15 cellular contexts compared by ENCODE assay signal in the genomic region with DNA sequence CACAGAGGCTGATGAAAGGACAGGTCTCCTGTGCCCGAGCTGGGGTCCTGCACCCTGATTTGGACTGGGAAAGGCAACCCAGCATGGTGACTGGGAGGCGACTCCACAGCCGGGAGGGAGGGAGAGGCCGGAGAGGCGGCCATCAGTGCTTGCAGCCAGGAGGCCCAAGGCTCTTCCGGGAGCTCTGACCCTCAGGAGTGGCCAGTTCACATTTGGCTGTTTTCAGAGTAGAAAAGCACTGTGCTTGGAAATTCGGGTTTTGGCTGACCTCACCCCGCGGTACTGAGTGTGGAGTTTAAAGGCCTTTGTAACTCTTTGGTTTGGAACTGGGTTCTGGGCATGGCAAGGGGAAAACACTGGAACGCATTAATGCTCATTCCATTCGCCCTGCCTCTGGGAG. TPM values are rescaled to one million over a fixed set of nuclear protein-coding genes. Genes with fewer than 3 reads are reported as not detected.
DNase-seq lines count a peak whose midpoint lies in the region; ATAC-seq and TF ChIP-seq lines count a peak whose summit lies in the region.
"Had no signal": no experiment of that assay in that cellular context is flagged by ENCODE, and none has a peak within 500 bp of the region (broad histone marks: within the 10 kb centered on the region; RNA-seq: fewer than 3 reads in every experiment).

No MANE protein-coding gene starts in this region.

- TF ChIP-seq POLR2A in ovary (IDR thresholded peaks at IDR 0.05): no peak

- ATAC-seq in left cardiac atrium (peak; percentile 37 to 69), upper lobe of right lung (no peak)
- ATAC-seq: activated naive CD4-positive, alpha-beta T cell treated with anti-CD3 and anti-CD28 coated beads, Interleukin-2, amount 50 U/mL, for 72 hours; CD8-positive, alpha-beta T cell; foreskin keratinocyte; K562 had no signal

- no peaks in the 10 kb centered on the region for H3K9me3 ChIP-seq in ovary
- H3K9me3 ChIP-seq in upper lobe of right lung: no peaks in the 10 kb centered on the region
- H3K9me3 ChIP-seq: SJSA1 had no signal

- TF ChIP-seq CTCF in ovary (IDR thresholded peaks at IDR 0.05) (no peak), upper lobe of right lung (IDR thresholded peaks at IDR 0.05) (no peak)

- WGBS in ovary, 3 donors: 8 to 30% (median 19%) methylated on average over 11 of the region's 11 CpGs

- TF ChIP-seq EP300 in ovary (IDR thresholded peaks at IDR 0.05): no peak

- H3K4me1 ChIP-seq in ovary (ENCODE audit: insufficient read depth): peaks cover 23% of the 10 kb centered on the region
- H3K4me1 ChIP-seq in upper lobe of right lung: peaks cover 59% of the 10 kb centered on the region
- H3K4me1 ChIP-seq: foreskin keratinocyte had no signal

- H3K4me3 ChIP-seq in ovary (no peak overlapping the region), upper lobe of right lung (no peak overlapping the region)
- H3K4me3 ChIP-seq: K562, SJSA1 had no signal

- intact Hi-C loops in left cardiac atrium (cut with DNase I): no loop called here
- intact Hi-C loops in ovary (cut with DNase I): no loop called here
- intact Hi-C loops in upper lobe of right lung (cut with DNase I): no loop called here

- H3K36me3 ChIP-seq in ovary (no peaks in the 10 kb centered on the region), upper lobe of right lung (no peaks in the 10 kb centered on the region)

- no peaks in the 10 kb centered on the region for H3K27me3 ChIP-seq in ovary
- no peaks in the 10 kb centered on the region for H3K27me3 ChIP-seq in upper lobe of right lung
- H3K27me3 ChIP-seq: foreskin keratinocyte, SJSA1 had no signal

- DNase-seq in amygdala (lab: John Stamatoyannopoulos, UW): peak in 35 of 56 donors; percentile 5 to 72 (median 31)
- DNase-seq in left cardiac atrium: peak; percentile 30
- DNase-seq in ovary: peak in 4 of 5 donors; percentile 58 to 73 (median 62)
- peak; percentile 45 for DNase-seq in upper lobe of right lung
- no peak for DNase-seq in activated naive CD4-positive, alpha-beta T cell (lab: John Stamatoyannopoulos, UW)
- DNase-seq in amniotic stem cell (lab: John Stamatoyannopoulos, UW): no peak
- DNase-seq in SIG-M5 treated with dmso at 0.1 percent for 504 hours (lab: John Stamatoyannopoulos, UW; ENCODE audit: unreplicated experiment): no peak
- DNase-seq: CD8-positive, alpha-beta T cell; cortex of kidney; foreskin keratinocyte; NCI-H146; NCI-H526 treated with DMSO at 0.1 percent for 48 hours had no signal

- H3K27ac ChIP-seq in ovary: peak overlapping the region in 1 of 2 donors; percentile 21
- H3K27ac ChIP-seq in upper lobe of right lung: peak overlapping the region; percentile 71
- H3K27ac ChIP-seq: foreskin keratinocyte had no signal

RNA-seq across cellular contexts. Expression of a gene that starts 31.9 kb away (rescaled TPM):
- 10 to 100 TPM; 13.5 to 51.5 TPM for total RNA-seq in left cardiac atrium
- total RNA-seq in ovary: 10 to 100 TPM in 6 of 7 donors, 1 to 10 TPM in 1; 7.1 to 20.3 (median 14.1) TPM
- 10 to 100 TPM in 1 of 2 donors, 1 to 10 TPM in 1; 3.8 to 10.9 TPM for polyA plus RNA-seq in ovary
- total RNA-seq in upper lobe of right lung: 167 TPM
- total RNA-seq: foreskin keratinocyte had no signal

Comparison
In these comparisons a context has a peak if more than half of its experiments do, and no peak if none do; other contexts are left out.
1. DNase-seq: peak in amygdala (35 of 56), left cardiac atrium (single experiment), ovary (4 of 5) and upper lobe of right lung (single experiment); none in activated naive CD4-positive, alpha-beta T cell (0 of 4), amniotic stem cell (single experiment) and SIG-M5 treated with dmso at 0.1 percent for 504 hours (single experiment).